8 cellular contexts compared by ENCODE assay signal in the genomic region with DNA sequence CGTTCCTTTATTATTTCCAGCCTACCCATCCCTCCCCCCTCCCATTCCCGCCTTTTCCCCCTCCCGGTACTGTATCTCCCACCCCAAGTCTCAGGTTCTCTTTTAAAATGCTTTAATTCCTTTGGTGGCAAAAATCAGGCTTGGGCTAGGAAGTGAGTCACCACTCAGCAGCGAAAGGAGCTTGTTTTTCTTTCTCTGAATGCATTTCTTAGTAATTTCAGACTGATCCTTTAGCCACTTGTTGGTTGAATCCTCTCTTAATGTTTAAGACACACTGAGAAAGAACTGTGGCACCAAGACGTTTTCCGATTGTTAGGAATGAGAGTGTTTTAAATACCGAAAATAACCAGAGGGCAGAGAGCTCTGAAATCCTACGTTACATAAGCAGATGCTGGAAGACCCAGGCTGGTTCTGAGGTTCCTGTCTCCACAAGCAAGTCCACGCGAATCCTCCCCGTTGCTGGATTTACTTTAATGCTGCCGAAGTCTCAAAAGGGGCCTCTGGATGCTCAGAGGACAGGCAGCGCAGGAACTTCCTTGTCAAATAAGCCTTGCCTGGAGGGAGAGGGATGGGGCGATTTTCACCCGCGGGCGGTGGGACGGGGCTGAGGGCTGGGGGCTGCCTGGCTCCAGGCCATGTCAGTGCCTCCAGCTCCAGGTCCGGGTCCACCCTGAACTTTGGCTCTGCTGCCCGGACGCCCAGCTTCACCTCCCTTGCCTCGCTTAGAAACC. TPM values are rescaled to one million over a fixed set of nuclear protein-coding genes. Genes with fewer than 3 reads are reported as not detected.
A peak's percentile ranks its signal among the peaks of the same experiment; 100 is the strongest.
DNase-seq lines count a peak whose midpoint lies in the region; ATAC-seq and TF ChIP-seq lines count a peak whose summit lies in the region.

No MANE protein-coding gene starts in this region.

- peak in 1 of 2 donors; percentile 5 for DNase-seq in activated naive CD4-positive, alpha-beta T cell treated with anti-CD3 and anti-CD28 coated beads, Interleukin-2, amount 50 U/mL, for 72 hours (ENCODE audit: low spot score in 2 of 2)
- no peak for DNase-seq in activated naive CD4-positive, alpha-beta T cell (lab: John Stamatoyannopoulos, UW)
- peak; percentile 62 to 92 for DNase-seq in cardiac fibroblast (ENCODE audit: low read depth in 2 of 2)
- DNase-seq in right lobe of liver, result no peak
- DNase-seq in tibial nerve (ENCODE audit: low spot score in 2 of 2), result peak in 1 of 2 donors; percentile 54
- no peak for DNase-seq in HuH-7 (ENCODE audit: low spot score)
- DNase-seq in KG1 (lab: John Stamatoyannopoulos, UW), result no peak

- no peak overlapping the region for H3K27ac Mint-ChIP-seq in activated naive CD4-positive, alpha-beta T cell treated with anti-CD3 and anti-CD28 coated beads, Interleukin-2, amount 50 U/mL, for 72 hours

- no peak overlapping the region for H3K27ac ChIP-seq in right lobe of liver
- peak overlapping the region; percentile 76 to 96 (median 86) for H3K27ac ChIP-seq in tibial nerve

- H3K4me1 ChIP-seq in right lobe of liver (peaks cover 0 to 8% (median 0%) of the 10 kb centered on the region in 4 donors), tibial nerve (peaks cover 0 to 12% (median 3%) of the 10 kb centered on the region in 4 donors)

- peaks cover 0 to 8% of the 10 kb centered on the region in 2 donors for H3K27me3 ChIP-seq in right lobe of liver
- H3K27me3 ChIP-seq in tibial nerve, result no peaks in the 10 kb centered on the region

- H3K9me3 ChIP-seq in right lobe of liver (no peaks in the 10 kb centered on the region), tibial nerve (no peaks in the 10 kb centered on the region)

- 2% methylated on average over 17 of the region's 22 CpGs for WGBS in right lobe of liver (ENCODE audit: insufficient coverage, low coverage, low lambda C conversion rate, missing lambda C conversion rate)
- 2% methylated on average over 22 of the region's 22 CpGs for WGBS in tibial nerve, 2 donors

- ATAC-seq in activated naive CD4-positive, alpha-beta T cell treated with anti-CD3 and anti-CD28 coated beads, Interleukin-2, amount 50 U/mL, for 72 hours, result peak; percentile 14 to 90
- ATAC-seq in right lobe of liver (peak; percentile 35 to 42 (median 38)), HG02852 (IDR thresholded peaks at IDR 0.05; ENCODE audit: unreplicated experiment) (no peak)

- peak overlapping the region; percentile 68 to 78 for H3K4me3 ChIP-seq in cardiac fibroblast (replicated peaks in 1 of 2; ENCODE audit: low read depth in 2 of 2, low read length in 2 of 2)
- H3K4me3 ChIP-seq in right lobe of liver, result peak overlapping the region in 2 of 3 donors; percentile 9 to 30
- H3K4me3 ChIP-seq in tibial nerve, result peak overlapping the region; percentile 34 to 68 (median 53)

- no peak for TF ChIP-seq EP300 in tibial nerve (IDR thresholded peaks at IDR 0.05)

- H3K36me3 Mint-ChIP-seq in activated naive CD4-positive, alpha-beta T cell treated with anti-CD3 and anti-CD28 coated beads, Interleukin-2, amount 50 U/mL, for 72 hours, result peaks cover 0 to 20% of the 10 kb centered on the region in 2 donors

- no peaks in the 10 kb centered on the region for H3K36me3 ChIP-seq in right lobe of liver
- H3K36me3 ChIP-seq in tibial nerve, result no peaks in the 10 kb centered on the region

- intact Hi-C loops in right lobe of liver (cut with DNase I), result no loop called here

- TF ChIP-seq CTCF in cardiac fibroblast (IDR thresholded peaks at IDR 0.05; ENCODE audit: low read depth, low read length) (no peak), right lobe of liver (IDR thresholded peaks at IDR 0.05) (no peak), tibial nerve (IDR thresholded peaks at IDR 0.05) (no peak)

- H3K9me3 Mint-ChIP-seq in activated naive CD4-positive, alpha-beta T cell treated with anti-CD3 and anti-CD28 coated beads, Interleukin-2, amount 50 U/mL, for 72 hours, result no peaks in the 10 kb centered on the region

- no peak for TF ChIP-seq POLR2A in right lobe of liver (IDR thresholded peaks at IDR 0.05)
- no peak for TF ChIP-seq POLR2A in tibial nerve (IDR thresholded peaks at IDR 0.05)

RNA-seq across cellular contexts. Expression of a gene that starts 0.8 kb away (rescaled TPM):
- total RNA-seq in activated naive CD4-positive, alpha-beta T cell treated with anti-CD3 and anti-CD28 coated beads, Interleukin-2, amount 50 U/mL, for 72 hours, result under 1 TPM in 1 of 2 donors, not detected in 1; 0.07 TPM
- total RNA-seq in right lobe of liver, result 1 to 10 TPM in 2 of 6 experiments, under 1 TPM in 4; 0.56 to 1.5 (median 0.79) TPM
- total RNA-seq in tibial nerve, result 100 to 1,000 TPM; 144 to 217 (median 177) TPM

Comparison
In these comparisons a context has a peak if more than half of its experiments do, and no peak if none do; other contexts are left out.
1. DNase-seq: peak in cardiac fibroblast (2 of 2); none in activated naive CD4-positive, alpha-beta T cell (0 of 4), right lobe of liver (0 of 3), HuH-7 (single experiment) and KG1 (single experiment).
2. H3K4me3 ChIP-seq: peak in every context shown above with its lines; median percentile 73 in cardiac fibroblast; 53 in tibial nerve; 20 in right lobe of liver.
3. H3K27ac ChIP-seq: peak in tibial nerve (4 of 4); none in right lobe of liver (0 of 3).
4. RNA of a gene that starts 0.8 kb away (total RNA-seq): 144 to 217 TPM in tibial nerve; 0.56 to 1.5 TPM in right lobe of liver and 0.07 TPM in activated naive CD4-positive, alpha-beta T cell treated with anti-CD3 and anti-CD28 coated beads, Interleukin-2, amount 50 U/mL, for 72 hours; every median in the first group is over 10 times any median in the second.